Comparison of ENCODE assay signal across 1 cellular context in genomic region chr19:18895038-18895827, GRCh38.
A peak's percentile ranks its signal among the peaks of the same experiment; 100 is the strongest.
TF ChIP-seq lines count a peak whose summit lies in the region.

No MANE protein-coding gene starts in this region.

TF ChIP-seq in HepG2, 621 proteins besides CTCF, POLR2A, EP300 and RAD21 (continued from another document and continues in another):
- TF ChIP-seq HOMEZ (CRISPR knock-in tag; IDR thresholded peaks at IDR 0.05; ENCODE audit: low read depth) (no peak), ZBTB14 (CRISPR knock-in tag; IDR thresholded peaks at IDR 0.05) (peak; percentile 17; the same call in 1 of the 2 replicates), ARNT2 (CRISPR knock-in tag; IDR thresholded peaks at IDR 0.05; ENCODE audit: low read depth) (no peak; the same call in 1 of the 2 replicates), KDM6A (CRISPR knock-in tag; IDR thresholded peaks at IDR 0.05; ENCODE audit: low read depth) (no peak), RARA (CRISPR knock-in tag; IDR thresholded peaks at IDR 0.05) (no peak), DR1 (CRISPR knock-in tag; IDR thresholded peaks at IDR 0.05) (no peak), GRHL1 (CRISPR knock-in tag; conservative IDR thresholded peaks at IDR 0.05) (no peak), GATAD1 (CRISPR knock-in tag; IDR thresholded peaks at IDR 0.05) (no peak), ELF4 (CRISPR knock-in tag; IDR thresholded peaks at IDR 0.05; ENCODE audit: borderline replicate concordance) (no peak), ZBTB43 (CRISPR knock-in tag; conservative IDR thresholded peaks at IDR 0.05) (no peak), ZBTB20 (CRISPR knock-in tag; IDR thresholded peaks at IDR 0.05; ENCODE audit: borderline replicate concordance, low read depth) (no peak), TFDP2 (CRISPR knock-in tag; IDR thresholded peaks at IDR 0.05) (0 out of 2 replicates have a peak, but pooled peaks have one; percentile 10), ZNF274 (CRISPR knock-in tag; IDR thresholded peaks at IDR 0.05) (0 out of 2 replicates have a peak, but pooled peaks have one; percentile 8), ZNF44 (CRISPR knock-in tag; IDR thresholded peaks at IDR 0.05) (no peak), ZNF260 (CRISPR knock-in tag; IDR thresholded peaks at IDR 0.05; ENCODE audit: borderline replicate concordance, low read depth) (no peak), ZNF354B (CRISPR knock-in tag; IDR thresholded peaks at IDR 0.05) (no peak), ZBTB3 (CRISPR knock-in tag; IDR thresholded peaks at IDR 0.05; ENCODE audit: borderline replicate concordance, low read depth) (no peak), SKIL (CRISPR knock-in tag; IDR thresholded peaks at IDR 0.05; ENCODE audit: borderline replicate concordance) (no peak), ZSCAN12 (CRISPR knock-in tag; IDR thresholded peaks at IDR 0.05) (no peak), GZF1 (CRISPR knock-in tag; IDR thresholded peaks at IDR 0.05) (no peak), KAT7 (CRISPR knock-in tag; IDR thresholded peaks at IDR 0.05; ENCODE audit: borderline replicate concordance) (peak; percentile 81; the same call in 1 of the 2 replicates), ZMYM4 (CRISPR knock-in tag; IDR thresholded peaks at IDR 0.05) (peak; percentile 38; the same call in 1 of the 2 replicates), FOXA3 (CRISPR knock-in tag; IDR thresholded peaks at IDR 0.05) (no peak; the same call in 1 of the 2 replicates), ZNF101 (CRISPR knock-in tag; IDR thresholded peaks at IDR 0.05; ENCODE audit: borderline replicate concordance, low read depth) (no peak), ATM (IDR thresholded peaks at IDR 0.05; ENCODE audit: borderline replicate concordance) (no peak), ZNF160 (CRISPR knock-in tag; IDR thresholded peaks at IDR 0.05) (no peak), HINFP (CRISPR knock-in tag; IDR thresholded peaks at IDR 0.05; ENCODE audit: low read depth) (no peak; the same call in 1 of the 2 replicates), CBX1 (IDR thresholded peaks at IDR 0.05; ENCODE audit: low read depth) (no peak), ETV5 (CRISPR knock-in tag; IDR thresholded peaks at IDR 0.05; ENCODE audit: borderline replicate concordance) (no peak; the same call in 1 of the 2 replicates), DNMT1 (CRISPR knock-in tag; IDR thresholded peaks at IDR 0.05) (0 out of 2 replicates have a peak, but pooled peaks have one; percentile 73), KLF13 (CRISPR knock-in tag; IDR thresholded peaks at IDR 0.05) (no peak), ZNF609 (CRISPR knock-in tag; IDR thresholded peaks at IDR 0.05; ENCODE audit: borderline replicate concordance) (no peak), ZNF597 (CRISPR knock-in tag; IDR thresholded peaks at IDR 0.05) (no peak), MAF1 (CRISPR knock-in tag; IDR thresholded peaks at IDR 0.05; ENCODE audit: borderline replicate concordance) (no peak), HIC2 (CRISPR knock-in tag; IDR thresholded peaks at IDR 0.05; ENCODE audit: low read depth) (peak; percentile 45; the same call in 1 of the 2 replicates), ZNF839 (CRISPR knock-in tag; IDR thresholded peaks at IDR 0.05; ENCODE audit: borderline replicate concordance) (no peak), HOXA9 (CRISPR knock-in tag; IDR thresholded peaks at IDR 0.05; ENCODE audit: borderline replicate concordance) (no peak), ELF3 (CRISPR knock-in tag; IDR thresholded peaks at IDR 0.05) (no peak), U2AF2 (IDR thresholded peaks at IDR 0.05; ENCODE audit: low read depth, low read length) (no peak), ZBTB46 (CRISPR knock-in tag; IDR thresholded peaks at IDR 0.05; ENCODE audit: borderline replicate concordance) (no peak), ZNF792 (CRISPR knock-in tag; IDR thresholded peaks at IDR 0.05) (no peak)
